8 cellular contexts compared by ENCODE assay signal in genomic region chr14:74941676-74942097, GRCh38. TPM values are rescaled to one million over a fixed set of nuclear protein-coding genes. Genes with fewer than 3 reads are reported as not detected.
DNase-seq lines count a peak whose midpoint lies in the region; ATAC-seq and TF ChIP-seq lines count a peak whose summit lies in the region.

No MANE protein-coding gene starts in this region.

- H3K4me1 ChIP-seq in neural progenitor cell (no peaks in the 10 kb centered on the region), testis (peaks cover 28% of the 10 kb centered on the region)

- intact Hi-C loops in activated CD4-positive, alpha-beta memory T cell treated with anti-CD3 and anti-CD28 coated beads for 36 hours (cut with micrococcal nuclease): no loop called here
- intact Hi-C loops in testis (cut with DNase I; ENCODE audit: low total_unique reads): loop anchor here (10.0 kb wide), 1 partner anchor 123 kb away; the partner anchor contains the start of genes ACYP1 and ZC2HC1C

- H2AFZ ChIP-seq in neural progenitor cell (replicated peaks): peak overlapping the region; percentile 19

- peak overlapping the region; percentile 87 for H3K27ac Mint-ChIP-seq in activated CD4-positive, alpha-beta memory T cell treated with anti-CD3 and anti-CD28 coated beads for 36 hours
- H3K27ac Mint-ChIP-seq in effector memory CD8-positive, alpha-beta T cell: peak overlapping the region; percentile 95 to 96
- peak overlapping the region; percentile 72 for H3K27ac Mint-ChIP-seq in neural progenitor cell

- no peaks in the 10 kb centered on the region for H3K9me3 ChIP-seq in neural progenitor cell (ENCODE audit: low read depth)
- H3K9me3 ChIP-seq in testis: no peaks in the 10 kb centered on the region

- H3K4me3 ChIP-seq in HL-60 (replicated peaks; ENCODE audit: insufficient read depth, low read length): no peak overlapping the region
- no peak overlapping the region for H3K4me3 ChIP-seq in neural progenitor cell
- no peak overlapping the region for H3K4me3 ChIP-seq in testis

- no peaks in the 10 kb centered on the region for H4K20me1 ChIP-seq in neural progenitor cell (ENCODE audit: low read depth)

- peak; percentile 56 for ATAC-seq in GM18502 (IDR thresholded peaks at IDR 0.05; ENCODE audit: poor library complexity, unreplicated experiment)
- ATAC-seq in effector memory CD8-positive, alpha-beta T cell (replicated peaks): peak; percentile 62

- H3K36me3 Mint-ChIP-seq in activated CD4-positive, alpha-beta memory T cell treated with anti-CD3 and anti-CD28 coated beads for 36 hours: no peaks in the 10 kb centered on the region
- H3K36me3 Mint-ChIP-seq in effector memory CD8-positive, alpha-beta T cell (ENCODE audit: insufficient read depth): no peaks in the 10 kb centered on the region
- no peaks in the 10 kb centered on the region for H3K36me3 Mint-ChIP-seq in neural progenitor cell

- no peak overlapping the region for H3K9ac ChIP-seq in neural progenitor cell

- H3F3A ChIP-seq in neural progenitor cell (ENCODE audit: low read depth): peaks cover 9% of the 10 kb centered on the region

- POLR2A ChIA-PET in activated CD4-positive, alpha-beta memory T cell treated with anti-CD3 and anti-CD28 coated beads for 36 hours (lab: Charles Lee): interaction anchor here (0.9 kb wide), 1 partner anchor 13 kb away, joined by 3 read pairs; the partner anchor contains the start of gene PGF

- 57 to 66% methylated on average over 13 of the region's 13 CpGs for WGBS in testis, 2 donors

- no peaks in the 10 kb centered on the region for H3K27me3 Mint-ChIP-seq in activated CD4-positive, alpha-beta memory T cell treated with anti-CD3 and anti-CD28 coated beads for 36 hours
- no peaks in the 10 kb centered on the region for H3K27me3 Mint-ChIP-seq in effector memory CD8-positive, alpha-beta T cell
- H3K27me3 Mint-ChIP-seq in neural progenitor cell (ENCODE audit: insufficient read depth, low read depth): peaks cover 2% of the 10 kb centered on the region

- H3K27ac ChIP-seq in HL-60 (replicated peaks) (peak overlapping the region; percentile 38), neural progenitor cell (no peak overlapping the region), testis (peak overlapping the region; percentile 58 to 76)

- peaks cover 43% of the 10 kb centered on the region for H3K4me1 Mint-ChIP-seq in activated CD4-positive, alpha-beta memory T cell treated with anti-CD3 and anti-CD28 coated beads for 36 hours (ENCODE audit: low read depth)
- peaks cover 24 to 29% of the 10 kb centered on the region in 2 donors for H3K4me1 Mint-ChIP-seq in effector memory CD8-positive, alpha-beta T cell (ENCODE audit: low read depth in 2 of 2)
- H3K4me1 Mint-ChIP-seq in neural progenitor cell: peaks cover 11% of the 10 kb centered on the region

- H3K9me3 Mint-ChIP-seq in activated CD4-positive, alpha-beta memory T cell treated with anti-CD3 and anti-CD28 coated beads for 36 hours: peaks cover 8% of the 10 kb centered on the region
- no peaks in the 10 kb centered on the region for H3K9me3 Mint-ChIP-seq in effector memory CD8-positive, alpha-beta T cell
- no peaks in the 10 kb centered on the region for H3K9me3 Mint-ChIP-seq in neural progenitor cell

- H3K79me2 ChIP-seq in neural progenitor cell (ENCODE audit: low read depth): no peaks in the 10 kb centered on the region

- H3K36me3 ChIP-seq in neural progenitor cell (no peaks in the 10 kb centered on the region), testis (ENCODE audit: low read depth, missing control alignments) (no peaks in the 10 kb centered on the region)

- TF ChIP-seq POLR2A in testis (IDR thresholded peaks at IDR 0.05): no peak

- peak overlapping the region; percentile 72 for H3K4me3 Mint-ChIP-seq in activated CD4-positive, alpha-beta memory T cell treated with anti-CD3 and anti-CD28 coated beads for 36 hours
- peak overlapping the region; percentile 73 to 84 for H3K4me3 Mint-ChIP-seq in effector memory CD8-positive, alpha-beta T cell
- no peak overlapping the region for H3K4me3 Mint-ChIP-seq in neural progenitor cell

- H3K4me2 ChIP-seq in neural progenitor cell: no peak overlapping the region

- TF ChIP-seq CTCF in HL-60 (IDR thresholded peaks at IDR 0.05; ENCODE audit: insufficient read depth, low read length) (no peak), neural progenitor cell (IDR thresholded peaks at IDR 0.05) (no peak), testis (IDR thresholded peaks at IDR 0.05) (no peak)

- no peaks in the 10 kb centered on the region for H3K27me3 ChIP-seq in HL-60 (ENCODE audit: insufficient read depth, poor library complexity, severe bottlenecking)
- H3K27me3 ChIP-seq in neural progenitor cell: no peaks in the 10 kb centered on the region
- H3K27me3 ChIP-seq in testis: no peaks in the 10 kb centered on the region

- CTCF ChIA-PET in activated CD4-positive, alpha-beta memory T cell treated with anti-CD3 and anti-CD28 coated beads for 36 hours (lab: Charles Lee): interaction anchor here (0.8 to 2.8 kb wide), 8 partner anchors 11 to 147 kb away, joined by 3 to 31 read pairs (median 5); partner anchors contain the start of genes PGF and RPS6KL1

- DNase-seq in HL-60 (ENCODE audit: low read depth in 1 of 2, low spot score in 1 of 2) (peak in 1 of 2 experiments; percentile 44), neural progenitor cell (ENCODE audit: low spot score) (no peak), testis (peak; percentile 42), D341Med (ENCODE audit: low spot score) (no peak), middle frontal gyrus (ENCODE audit: extremely low spot score, low spot score) (no peak)
- peak; percentile 78 for DNase-seq in activated CD4-positive, alpha-beta memory T cell treated with anti-CD3 and anti-CD28 coated beads for 36 hours
- peak; percentile 23 to 38 (median 24) for DNase-seq in effector memory CD8-positive, alpha-beta T cell

RNA-seq across cellular contexts. Expression of gene PGF, which starts 13.7 kb away (rescaled TPM):
- total RNA-seq in activated CD4-positive, alpha-beta memory T cell treated with anti-CD3 and anti-CD28 coated beads for 36 hours: under 1 TPM in 1 of 2 experiments, not detected in 1; 0.10 TPM
- total RNA-seq in neural progenitor cell (ENCODE audit: low replicate concordance) (1.0 and 2.1 TPM in 2 replicates), testis (10 to 100 TPM in 1 of 2 donors, 1 to 10 TPM in 1; 6.5 to 11.5 TPM)
- 5.4 TPM for polyA plus RNA-seq in testis (ENCODE audit: insufficient read depth, low read depth, low replicate concordance)

RNA-seq across cellular contexts. Expression of gene RPS6KL1, which starts 18.6 kb away (rescaled TPM):
- 1 to 10 TPM; 4.2 to 4.9 TPM for total RNA-seq in activated CD4-positive, alpha-beta memory T cell treated with anti-CD3 and anti-CD28 coated beads for 36 hours
- total RNA-seq in neural progenitor cell (ENCODE audit: low replicate concordance) (6.4 and 15.1 TPM in 2 replicates), testis (10 to 100 TPM; 22.5 to 22.9 TPM)
- 41.8 TPM for polyA plus RNA-seq in testis (ENCODE audit: insufficient read depth, low read depth, low replicate concordance)

RNA-seq across cellular contexts. Expression of gene DLST, which starts 60.0 kb away (rescaled TPM):
- 100 to 1,000 TPM; 132 to 137 TPM for total RNA-seq in activated CD4-positive, alpha-beta memory T cell treated with anti-CD3 and anti-CD28 coated beads for 36 hours
- total RNA-seq in neural progenitor cell (ENCODE audit: low replicate concordance): 52.2 and 60.7 TPM in 2 replicates
- 10 to 100 TPM; 82.0 to 98.1 TPM for total RNA-seq in testis
- polyA plus RNA-seq in testis (ENCODE audit: insufficient read depth, low read depth, low replicate concordance): 82.8 TPM

Comparison
In these comparisons a context has a peak if more than half of its experiments do, and no peak if none do; other contexts are left out.
1. DNase-seq: peak in activated CD4-positive, alpha-beta memory T cell treated with anti-CD3 and anti-CD28 coated beads for 36 hours (single experiment), effector memory CD8-positive, alpha-beta T cell (3 of 3) and testis (single experiment); none in neural progenitor cell (single experiment), D341Med (single experiment) and middle frontal gyrus (single experiment).
2. Peak in every context shown above with its lines, with median percentiles within 50 percentile points of each other: H3K27ac Mint-ChIP-seq.